24 cellular contexts compared by ENCODE assay signal in genomic region chr15:37086521-37086920, GRCh38. TPM values are rescaled to one million over a fixed set of nuclear protein-coding genes. Genes with fewer than 3 reads are reported as not detected.
DNase-seq lines count a peak whose midpoint lies in the region; ATAC-seq and TF ChIP-seq lines count a peak whose summit lies in the region.
"Had no signal": no experiment of that assay in that cellular context is flagged by ENCODE, and none has a peak within 500 bp of the region (broad histone marks: within the 10 kb centered on the region; RNA-seq: fewer than 3 reads in every experiment).

No MANE protein-coding gene starts in this region.

- H3K27me3 Mint-ChIP-seq in chondrocyte (ENCODE audit: low read depth) (no peaks in the 10 kb centered on the region), mesothelial cell of epicardium (ENCODE audit: low read depth) (no peaks in the 10 kb centered on the region)

- peaks cover 0 to 72% (median 6%) of the 10 kb centered on the region in 9 donors for H3K36me3 ChIP-seq in heart left ventricle
- H3K36me3 ChIP-seq in upper lobe of right lung, result peaks cover 20% of the 10 kb centered on the region

- H3K27ac ChIP-seq in heart left ventricle (peak overlapping the region in 9 of 12 donors; percentile 6 to 56 (median 15)), upper lobe of right lung (peak overlapping the region; percentile 38)
- H3K27ac ChIP-seq: tibial nerve had no signal

- H3K4me1 Mint-ChIP-seq in chondrocyte (ENCODE audit: low read depth), result peaks cover 48% of the 10 kb centered on the region
- peaks cover 84% of the 10 kb centered on the region for H3K4me1 Mint-ChIP-seq in mesothelial cell of epicardium
- H3K4me1 Mint-ChIP-seq: CD4-positive, alpha-beta memory T cell; naive thymus-derived CD4-positive, alpha-beta T cell had no signal

- H3K4me3 Mint-ChIP-seq in chondrocyte (ENCODE audit: unreplicated experiment) (no peak overlapping the region), mesothelial cell of epicardium (no peak overlapping the region)
- H3K4me3 Mint-ChIP-seq: activated CD8-positive, alpha-beta T cell treated with anti-CD3 and anti-CD28 coated beads, Interleukin-2, amount 10 ng/mL, durations not matched to agents 7 days and 5 days; CD4-positive, alpha-beta memory T cell; memory B cell; naive thymus-derived CD4-positive, alpha-beta T cell had no signal

- 30 to 49% (median 39%) methylated on average over 1 of the region's 1 CpG for WGBS in heart left ventricle, 4 donors

- H3K36me3 Mint-ChIP-seq in chondrocyte (ENCODE audit: low read depth), result peaks cover 20% of the 10 kb centered on the region
- H3K36me3 Mint-ChIP-seq in mesothelial cell of epicardium, result peaks cover 46% of the 10 kb centered on the region
- H3K36me3 Mint-ChIP-seq: CD4-positive, alpha-beta memory T cell; memory B cell; naive thymus-derived CD4-positive, alpha-beta T cell had no signal

- intact Hi-C loops in heart left ventricle (cut with DNase I), result loop anchor here in 1 of 10 donors (5.0 kb wide), 1 partner anchor 84 kb away; no protein-coding TSS in a partner anchor
- intact Hi-C loops in left cardiac atrium (cut with DNase I), result no loop called here
- intact Hi-C loops in upper lobe of right lung (cut with DNase I), result no loop called here

- H3K9me3 ChIP-seq in heart left ventricle, result no peaks in the 10 kb centered on the region
- no peaks in the 10 kb centered on the region for H3K9me3 ChIP-seq in upper lobe of right lung
- H3K9me3 ChIP-seq: stomach, tibial nerve had no signal

- no peak for TF ChIP-seq CTCF in heart left ventricle (IDR thresholded peaks at IDR 0.05)
- TF ChIP-seq CTCF in chondrocyte (IDR thresholded peaks at IDR 0.05), result no peak
- TF ChIP-seq CTCF in mesothelial cell of epicardium (IDR thresholded peaks at IDR 0.05; ENCODE audit: unreplicated experiment), result no peak
- TF ChIP-seq CTCF in upper lobe of right lung (IDR thresholded peaks at IDR 0.05), result no peak

- H3K27ac Mint-ChIP-seq in chondrocyte (ENCODE audit: unreplicated experiment) (peak overlapping the region; percentile 50), mesothelial cell of epicardium (peak overlapping the region; percentile 75)
- H3K27ac Mint-ChIP-seq: activated CD8-positive, alpha-beta T cell treated with anti-CD3 and anti-CD28 coated beads, Interleukin-2, amount 10 ng/mL, durations not matched to agents 7 days and 5 days; CD4-positive, alpha-beta memory T cell; memory B cell; naive thymus-derived CD4-positive, alpha-beta T cell had no signal

- H3K4me3 ChIP-seq in heart left ventricle (peak overlapping the region in 1 of 12 donors; percentile 4), upper lobe of right lung (no peak overlapping the region)
- H3K4me3 ChIP-seq: stomach, tibial nerve had no signal

- H3K27me3 ChIP-seq in heart left ventricle (no peaks in the 10 kb centered on the region), upper lobe of right lung (no peaks in the 10 kb centered on the region)
- H3K27me3 ChIP-seq: stomach had no signal

- H3K9me3 Mint-ChIP-seq in chondrocyte (ENCODE audit: low read depth), result no peaks in the 10 kb centered on the region
- no peaks in the 10 kb centered on the region for H3K9me3 Mint-ChIP-seq in mesothelial cell of epicardium
- H3K9me3 Mint-ChIP-seq: memory B cell had no signal

- DNase-seq in heart left ventricle (no peak), left cardiac atrium (no peak), chondrocyte (ENCODE audit: low spot score) (no peak), mesothelial cell of epicardium (ENCODE audit: low spot score in 2 of 2, unreplicated experiment in 2 of 2) (no peak), upper lobe of right lung (no peak), globus pallidus (ENCODE audit: low spot score) (no peak), GF-D8 (lab: John Stamatoyannopoulos, UW) (no peak)
- DNase-seq: activated CD4-positive, CD25-positive, alpha-beta regulatory T cell treated with anti-CD3 and anti-CD28 coated beads, Interleukin-2, amount 50 U/mL, for 72 hours; activated CD8-positive, alpha-beta T cell treated with anti-CD3 and anti-CD28 coated beads, Interleukin-2, amount 10 ng/mL, durations not matched to agents 7 days and 5 days; activated effector memory CD4-positive, alpha-beta T cell treated with anti-CD3 and anti-CD28 coated beads, Interleukin-2, amount 50 U/mL, for 16 hours; activated T-cell treated with anti-CD3 and anti-CD28 coated beads for 4 hours; CD4-positive, alpha-beta memory T cell; cortex of kidney; MM.1S; naive thymus-derived CD4-positive, alpha-beta T cell; NCI-H146; NCI-H2171; NCI-H510A treated with DMSO at 0.1 percent for 48 hours; SIG-M5; stomach; T-helper 1 cell had no signal

- H3K4me1 ChIP-seq in heart left ventricle (peaks cover 0 to 83% (median 37%) of the 10 kb centered on the region in 12 donors), upper lobe of right lung (peaks cover 11% of the 10 kb centered on the region)
- H3K4me1 ChIP-seq: tibial nerve had no signal

- no peak for TF ChIP-seq POLR2A in heart left ventricle (IDR thresholded peaks at IDR 0.05)

- ATAC-seq in heart left ventricle, result no peak
- no peak for ATAC-seq in left cardiac atrium
- ATAC-seq in upper lobe of right lung, result no peak
- ATAC-seq in HG02852 (IDR thresholded peaks at IDR 0.05; ENCODE audit: unreplicated experiment), result no peak
- ATAC-seq: activated CD8-positive, alpha-beta T cell treated with anti-CD3 and anti-CD28 coated beads, Interleukin-2, amount 10 ng/mL, durations not matched to agents 7 days and 5 days; naive thymus-derived CD4-positive, alpha-beta T cell had no signal

RNA-seq across cellular contexts. Expression of gene MEIS2, which starts 13.8 kb away (rescaled TPM):
- 10 to 100 TPM; 38.3 to 56.2 (median 49.7) TPM for total RNA-seq in heart left ventricle
- polyA plus RNA-seq in heart left ventricle, result 10 to 100 TPM; 13.2 to 89.7 TPM
- total RNA-seq in left cardiac atrium, result 10 to 100 TPM; 21.1 to 21.5 TPM
- total RNA-seq in chondrocyte, result 28.3 to 76.9 TPM (median 30.2 TPM) in 3 replicates
- 377 to 397 TPM (median 379 TPM) in 3 replicates for total RNA-seq in mesothelial cell of epicardium
- total RNA-seq in upper lobe of right lung, result 26.7 TPM
- total RNA-seq: activated CD8-positive, alpha-beta T cell treated with anti-CD3 and anti-CD28 coated beads, Interleukin-2, amount 10 ng/mL, durations not matched to agents 7 days and 5 days; CD4-positive, alpha-beta memory T cell had no signal
- polyA plus RNA-seq: CD4-positive, alpha-beta memory T cell; naive thymus-derived CD4-positive, alpha-beta T cell had no signal
